In genomic region chr1:116667577-116668105, GRCh38 we compare ENCODE assay signal across 8 cellular contexts. TPM values are rescaled to one million over a fixed set of nuclear protein-coding genes. Genes with fewer than 3 reads are reported as not detected.
DNase-seq lines count a peak whose midpoint lies in the region; ATAC-seq lines count a peak whose summit lies in the region.

IGSF3 (minus strand) TSS chr1:116667733; CDS start chr1:116666326, 1,407 bp downstream.

- DNase-seq in CD1c-positive myeloid dendritic cell (ENCODE audit: extremely low spot score) (peak; percentile 70), NCI-H2196 treated with DMSO at 0.1 percent for 48 hours (lab: John Stamatoyannopoulos, UW; ENCODE audit: unreplicated experiment) (peak; percentile 38), lung microvascular endothelial cell (ENCODE audit: low read depth in 2 of 2) (peak; percentile 19 to 57), GDM1 (lab: John Stamatoyannopoulos, UW) (no peak)
- peak; percentile 47 for DNase-seq in activated CD4-positive, CD25-positive, alpha-beta regulatory T cell treated with anti-CD3 and anti-CD28 coated beads, Interleukin-2, amount 50 U/mL, for 72 hours
- DNase-seq in stimulated activated CD8-positive, alpha-beta memory T cell treated with anti-CD3 and anti-CD28 coated beads, Interleukin-12 subunit alpha, Interleukin-12 subunit beta, amount 100 ng/mL, for 24 hours (ENCODE audit: extremely low read depth), result peak; percentile 24

- no peak within 1 kb of the TSS for H3K27ac ChIP-seq in duodenal mucosa (ENCODE audit: low read depth, low read length)

- ATAC-seq in GM21576 (IDR thresholded peaks at IDR 0.05; ENCODE audit: unreplicated experiment), result peak; percentile 52

- peaks cover 0 to 6% of the 10 kb centered on the region in 2 donors for H3K27me3 ChIP-seq in duodenal mucosa (ENCODE audit: control insufficient read depth in 1 of 2, insufficient read depth in 2 of 2, low read length in 2 of 2)

- H3K36me3 ChIP-seq in duodenal mucosa (ENCODE audit: control insufficient read depth in 1 of 2, insufficient read depth in 2 of 2, low read length in 2 of 2), result peaks cover 0 to 3% of the 10 kb centered on the region in 2 donors

- peak within 1 kb of the TSS; percentile 21 to 39 for H3K9ac ChIP-seq in duodenal mucosa (ENCODE audit: low read depth in 1 of 2, low read length in 2 of 2)

- peak within 1 kb of the TSS; percentile 70 to 78 for H3K4me3 ChIP-seq in duodenal mucosa (ENCODE audit: low read depth in 1 of 2, low read length in 2 of 2)

- no peaks in the 10 kb centered on the region for H3K9me3 ChIP-seq in duodenal mucosa (ENCODE audit: control insufficient read depth in 1 of 2, low read length in 2 of 2)

- peaks cover 28 to 29% of the 10 kb centered on the region in 2 donors for H3K4me1 ChIP-seq in duodenal mucosa (ENCODE audit: control insufficient read depth in 1 of 2, insufficient read depth in 2 of 2, low read length in 2 of 2)

RNA-seq across cellular contexts. Expression of gene IGSF3, which starts in this region (rescaled TPM):
- total RNA-seq in lung microvascular endothelial cell, result 12.4 and 27.2 TPM in 2 replicates
